ENCODE assay signal across 3 cellular contexts in the genomic region with DNA sequence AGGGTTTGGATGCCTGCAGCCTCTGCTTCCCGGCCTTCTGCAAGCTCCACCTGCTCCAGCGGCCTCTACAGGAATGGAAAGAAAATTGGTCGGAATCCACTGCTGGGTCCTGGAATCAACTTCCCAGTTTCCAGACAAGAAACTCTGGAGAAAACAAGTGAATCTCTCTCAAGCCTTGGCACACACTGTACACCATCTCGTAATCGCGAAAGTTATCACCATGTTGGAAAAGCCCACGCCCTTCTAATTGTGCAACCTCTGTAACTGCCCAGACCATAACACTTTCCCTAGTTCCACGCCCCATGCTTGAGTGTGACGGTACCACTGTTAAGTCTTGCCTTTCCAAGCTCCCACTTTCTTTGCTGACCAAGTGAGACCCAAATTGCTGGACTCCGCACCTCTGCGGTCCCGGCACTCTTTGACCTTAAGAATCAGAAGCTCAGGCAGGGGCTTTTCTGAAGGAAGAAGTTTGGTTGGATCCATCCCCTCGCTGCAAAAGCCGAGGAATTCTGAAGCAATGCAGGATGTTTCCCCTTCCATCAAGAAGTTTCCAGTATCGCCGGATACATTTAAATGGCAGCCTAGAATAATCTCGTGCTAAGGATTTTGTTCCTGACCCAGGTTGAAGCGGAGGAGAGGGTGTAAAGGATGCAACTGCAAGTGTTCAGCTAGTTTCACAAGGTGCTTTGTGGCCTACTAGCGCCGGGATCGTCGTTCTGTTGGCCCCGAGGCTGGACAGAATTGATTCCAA.
TF ChIP-seq lines count a peak whose summit lies in the region.

No MANE protein-coding gene starts in this region.

TF ChIP-seq in SK-N-SH treated with all-trans-retinoic acid at 6 μM for 48 hours, 23 proteins besides CTCF, POLR2A, EP300 and RAD21:
- TF ChIP-seq ISL1 (CRISPR knock-in tag; IDR thresholded peaks at IDR 0.05), result no peak
- no peak for TF ChIP-seq BACH2 (CRISPR knock-in tag; IDR thresholded peaks at IDR 0.05; ENCODE audit: borderline replicate concordance)
- TF ChIP-seq TCF4 (CRISPR knock-in tag; IDR thresholded peaks at IDR 0.05; ENCODE audit: borderline replicate concordance), result no peak
- no peak for TF ChIP-seq SNAI2 (CRISPR knock-in tag; IDR thresholded peaks at IDR 0.05)
- TF ChIP-seq, protein P1, sequence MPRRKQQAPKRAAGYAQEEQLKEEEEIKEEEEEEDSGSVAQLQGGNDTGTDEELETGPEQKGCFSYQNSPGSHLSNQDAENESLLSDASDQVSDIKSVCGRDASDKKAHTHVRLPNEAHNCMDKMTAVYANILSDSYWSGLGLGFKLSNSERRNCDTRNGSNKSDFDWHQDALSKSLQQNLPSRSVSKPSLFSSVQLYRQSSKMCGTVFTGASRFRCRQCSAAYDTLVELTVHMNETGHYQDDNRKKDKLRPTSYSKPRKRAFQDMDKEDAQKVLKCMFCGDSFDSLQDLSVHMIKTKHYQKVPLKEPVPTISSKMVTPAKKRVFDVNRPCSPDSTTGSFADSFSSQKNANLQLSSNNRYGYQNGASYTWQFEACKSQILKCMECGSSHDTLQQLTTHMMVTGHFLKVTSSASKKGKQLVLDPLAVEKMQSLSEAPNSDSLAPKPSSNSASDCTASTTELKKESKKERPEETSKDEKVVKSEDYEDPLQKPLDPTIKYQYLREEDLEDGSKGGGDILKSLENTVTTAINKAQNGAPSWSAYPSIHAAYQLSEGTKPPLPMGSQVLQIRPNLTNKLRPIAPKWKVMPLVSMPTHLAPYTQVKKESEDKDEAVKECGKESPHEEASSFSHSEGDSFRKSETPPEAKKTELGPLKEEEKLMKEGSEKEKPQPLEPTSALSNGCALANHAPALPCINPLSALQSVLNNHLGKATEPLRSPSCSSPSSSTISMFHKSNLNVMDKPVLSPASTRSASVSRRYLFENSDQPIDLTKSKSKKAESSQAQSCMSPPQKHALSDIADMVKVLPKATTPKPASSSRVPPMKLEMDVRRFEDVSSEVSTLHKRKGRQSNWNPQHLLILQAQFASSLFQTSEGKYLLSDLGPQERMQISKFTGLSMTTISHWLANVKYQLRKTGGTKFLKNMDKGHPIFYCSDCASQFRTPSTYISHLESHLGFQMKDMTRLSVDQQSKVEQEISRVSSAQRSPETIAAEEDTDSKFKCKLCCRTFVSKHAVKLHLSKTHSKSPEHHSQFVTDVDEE (CRISPR knock-in tag; IDR thresholded peaks at IDR 0.05), result no peak
- no peak for TF ChIP-seq TOX (CRISPR knock-in tag; IDR thresholded peaks at IDR 0.05; ENCODE audit: borderline replicate concordance)
- no peak for TF ChIP-seq CSDC2 (CRISPR knock-in tag; IDR thresholded peaks at IDR 0.05)
- TF ChIP-seq, protein P2, sequence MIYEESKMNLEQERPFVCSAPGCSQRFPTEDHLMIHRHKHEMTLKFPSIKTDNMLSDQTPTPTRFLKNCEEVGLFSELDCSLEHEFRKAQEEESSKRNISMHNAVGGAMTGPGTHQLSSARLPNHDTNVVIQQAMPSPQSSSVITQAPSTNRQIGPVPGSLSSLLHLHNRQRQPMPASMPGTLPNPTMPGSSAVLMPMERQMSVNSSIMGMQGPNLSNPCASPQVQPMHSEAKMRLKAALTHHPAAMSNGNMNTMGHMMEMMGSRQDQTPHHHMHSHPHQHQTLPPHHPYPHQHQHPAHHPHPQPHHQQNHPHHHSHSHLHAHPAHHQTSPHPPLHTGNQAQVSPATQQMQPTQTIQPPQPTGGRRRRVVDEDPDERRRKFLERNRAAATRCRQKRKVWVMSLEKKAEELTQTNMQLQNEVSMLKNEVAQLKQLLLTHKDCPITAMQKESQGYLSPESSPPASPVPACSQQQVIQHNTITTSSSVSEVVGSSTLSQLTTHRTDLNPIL (CRISPR knock-in tag; IDR thresholded peaks at IDR 0.05; ENCODE audit: low read depth), result no peak

TF ChIP-seq in SK-N-SH, 30 proteins besides CTCF, POLR2A, EP300 and RAD21:
- TF ChIP-seq TAF1 (IDR thresholded peaks at IDR 0.05; ENCODE audit: borderline replicate concordance, low read depth, low read length) (no peak), MEF2A (IDR thresholded peaks at IDR 0.05; ENCODE audit: borderline replicate concordance, low read depth) (no peak), YY1 (IDR thresholded peaks at IDR 0.05; ENCODE audit: low read depth) (no peak)
TF ChIP-seq in SK-N-SH: peak in this region for 0.

TF ChIP-seq in H1, 55 proteins besides CTCF, POLR2A, EP300 and RAD21:
- TF ChIP-seq CEBPB (IDR thresholded peaks at IDR 0.05; ENCODE audit: low read depth, low read length), result no peak
- TF ChIP-seq, protein P3, sequence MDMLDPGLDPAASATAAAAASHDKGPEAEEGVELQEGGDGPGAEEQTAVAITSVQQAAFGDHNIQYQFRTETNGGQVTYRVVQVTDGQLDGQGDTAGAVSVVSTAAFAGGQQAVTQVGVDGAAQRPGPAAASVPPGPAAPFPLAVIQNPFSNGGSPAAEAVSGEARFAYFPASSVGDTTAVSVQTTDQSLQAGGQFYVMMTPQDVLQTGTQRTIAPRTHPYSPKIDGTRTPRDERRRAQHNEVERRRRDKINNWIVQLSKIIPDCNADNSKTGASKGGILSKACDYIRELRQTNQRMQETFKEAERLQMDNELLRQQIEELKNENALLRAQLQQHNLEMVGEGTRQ (IDR thresholded peaks at IDR 0.05; ENCODE audit: low read length), result no peak
- TF ChIP-seq EZH2 (IDR thresholded peaks at IDR 0.05; ENCODE audit: low read depth, low read length, severe bottlenecking), result peak; percentile 60
- no peak for TF ChIP-seq RFX5 (IDR thresholded peaks at IDR 0.05; ENCODE audit: borderline replicate concordance, low read depth, low read length)
- TF ChIP-seq RXRA (IDR thresholded peaks at IDR 0.05; ENCODE audit: insufficient read depth, low read depth, low read length), result no peak
- TF ChIP-seq CTBP2 (IDR thresholded peaks at IDR 0.05; ENCODE audit: borderline replicate concordance, insufficient read depth, insufficient read length, low read length), result no peak
- no peak for TF ChIP-seq KDM1A (IDR thresholded peaks at IDR 0.05; ENCODE audit: borderline replicate concordance, low read length)
- no peak for TF ChIP-seq HDAC6 (IDR thresholded peaks at IDR 0.05; ENCODE audit: low read depth, low read length)
- no peak for TF ChIP-seq CBX8 (IDR thresholded peaks at IDR 0.05; ENCODE audit: borderline replicate concordance, low read depth, low read length)
- TF ChIP-seq RBBP5 (IDR thresholded peaks at IDR 0.05; ENCODE audit: borderline replicate concordance, low read depth, low read length), result peak; percentile 30; the same call in 1 of the 2 replicates
- TF ChIP-seq CREB1 (IDR thresholded peaks at IDR 0.05), result no peak
- TF ChIP-seq SIX5 (IDR thresholded peaks at IDR 0.05; ENCODE audit: low read depth, low read length), result no peak
- no peak for TF ChIP-seq SP1 (IDR thresholded peaks at IDR 0.05; ENCODE audit: low read depth, low read length)
- no peak for TF ChIP-seq CBX5 (IDR thresholded peaks at IDR 0.05; ENCODE audit: low read depth, low read length)
- peak; percentile 57 for TF ChIP-seq KDM4A (IDR thresholded peaks at IDR 0.05; ENCODE audit: low read depth, low read length, severe bottlenecking)
- no peak for TF ChIP-seq POLR2AphosphoS5 (IDR thresholded peaks at IDR 0.05; ENCODE audit: low read depth, low read length)
- TF ChIP-seq BRCA1 (IDR thresholded peaks at IDR 0.05; ENCODE audit: low read depth, low read length), result no peak
- TF ChIP-seq, protein P4, sequence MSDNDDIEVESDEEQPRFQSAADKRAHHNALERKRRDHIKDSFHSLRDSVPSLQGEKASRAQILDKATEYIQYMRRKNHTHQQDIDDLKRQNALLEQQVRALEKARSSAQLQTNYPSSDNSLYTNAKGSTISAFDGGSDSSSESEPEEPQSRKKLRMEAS (IDR thresholded peaks at IDR 0.05), result 0 out of 2 replicates have a peak, but pooled peaks have one; percentile 26
- peak; percentile 34 for TF ChIP-seq RNF2 (IDR thresholded peaks at IDR 0.05; ENCODE audit: borderline replicate concordance, low read depth, low read length, missing control alignments, poor library complexity, severe bottlenecking)
- TF ChIP-seq SIRT6 (IDR thresholded peaks at IDR 0.05; ENCODE audit: low read length), result no peak
- no peak for TF ChIP-seq GTF2F1 (IDR thresholded peaks at IDR 0.05; ENCODE audit: borderline replicate concordance, low read depth, low read length)
- TF ChIP-seq GABPA (IDR thresholded peaks at IDR 0.05; ENCODE audit: borderline replicate concordance, insufficient read depth, low read length), result no peak
- no peak for TF ChIP-seq ZNF274 (IDR thresholded peaks at IDR 0.05; ENCODE audit: borderline replicate concordance, extremely low read depth, low read length)
- TF ChIP-seq NRF1 (IDR thresholded peaks at IDR 0.05; ENCODE audit: low read depth, low read length), result no peak
- TF ChIP-seq SUZ12 (IDR thresholded peaks at IDR 0.05; ENCODE audit: low read length), result peak; percentile 38; the same call in 1 of the 2 replicates
